In the genomic region with DNA sequence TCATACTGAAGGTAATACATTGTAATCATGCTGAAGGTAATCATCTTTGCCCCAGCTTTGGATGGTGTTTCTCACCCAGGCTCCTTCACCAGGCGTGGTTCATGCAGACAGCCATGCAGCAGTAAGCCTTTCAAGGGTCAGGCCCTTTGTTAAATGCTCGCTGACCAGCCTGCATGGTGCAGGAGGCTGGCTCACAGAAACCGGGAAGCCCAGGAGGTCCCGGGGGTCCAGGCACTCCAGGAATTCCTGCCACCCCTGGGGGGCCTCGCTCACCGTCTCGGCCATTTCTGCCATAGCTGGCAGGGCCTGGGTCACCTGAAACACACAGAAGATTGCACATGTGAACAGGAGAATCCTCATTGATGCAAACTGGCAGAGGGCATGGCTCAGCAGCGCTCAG, we compare ENCODE assay signal across 26 cellular contexts.
"Had no signal": no experiment of that assay in that cellular context is flagged by ENCODE, and none has a peak within 500 bp of the region (broad histone marks: within the 10 kb centered on the region; RNA-seq: fewer than 3 reads in every experiment).

No MANE protein-coding gene starts in this region.

- H3K27ac ChIP-seq: body of pancreas, epithelial cell of prostate, esophagus squamous epithelium, gastroesophageal sphincter had no signal

- H3K27me3 ChIP-seq: body of pancreas, gastroesophageal sphincter had no signal

- H3K27ac Mint-ChIP-seq: activated CD4-positive, alpha-beta memory T cell treated with anti-CD3 and anti-CD28 coated beads for 36 hours; activated CD8-positive, alpha-beta memory T cell treated with anti-CD3 and anti-CD28 coated beads, Interleukin-2, amount 10 ng/mL, durations not matched to agents 7 days and 5 days; activated CD8-positive, alpha-beta T cell treated with anti-CD3 and anti-CD28 coated beads, Interleukin-2, amount 10 ng/mL, durations not matched to agents 7 days and 5 days; activated naive CD8-positive, alpha-beta T cell; activated T-helper 17 cell treated with anti-CD3 and anti-CD28 coated beads, Interleukin-2, amount 50 U/mL, for 72 hours had no signal

- ATAC-seq: activated CD8-positive, alpha-beta memory T cell treated with anti-CD3 and anti-CD28 coated beads, Interleukin-2, amount 10 ng/mL, durations not matched to agents 7 days and 5 days; activated CD8-positive, alpha-beta T cell treated with anti-CD3 and anti-CD28 coated beads, Interleukin-2, amount 10 ng/mL, durations not matched to agents 7 days and 5 days; activated T-cell treated with anti-CD3 and anti-CD28 coated beads, Interleukin-2, amount 50 U/mL, for 4 hours; activated T-helper 17 cell treated with anti-CD3 and anti-CD28 coated beads, Interleukin-2, amount 50 U/mL, for 72 hours; body of pancreas; gastroesophageal sphincter had no signal

- H3K9me3 ChIP-seq: body of pancreas, esophagus squamous epithelium, gastroesophageal sphincter had no signal

- H3K4me3 ChIP-seq: body of pancreas, esophagus squamous epithelium, gastroesophageal sphincter had no signal

- H3K4me3 Mint-ChIP-seq: activated CD4-positive, alpha-beta memory T cell treated with anti-CD3 and anti-CD28 coated beads for 36 hours; activated CD8-positive, alpha-beta memory T cell treated with anti-CD3 and anti-CD28 coated beads, Interleukin-2, amount 10 ng/mL, durations not matched to agents 7 days and 5 days; activated CD8-positive, alpha-beta T cell treated with anti-CD3 and anti-CD28 coated beads, Interleukin-2, amount 10 ng/mL, durations not matched to agents 7 days and 5 days; activated naive CD8-positive, alpha-beta T cell; activated T-cell treated with anti-CD3 and anti-CD28 coated beads, Interleukin-2, amount 50 U/mL, for 4 hours; activated T-helper 17 cell treated with anti-CD3 and anti-CD28 coated beads, Interleukin-2, amount 50 U/mL, for 72 hours had no signal

- DNase-seq: activated CD4-positive, alpha-beta memory T cell treated with anti-CD3 and anti-CD28 coated beads for 36 hours; activated CD4-positive, alpha-beta T cell treated with anti-CD3 and anti-CD28 coated beads for 1 hour; activated CD4-positive, alpha-beta T cell treated with anti-CD3 and anti-CD28 coated beads for 4 hours; activated CD4-positive, alpha-beta T cell treated with anti-CD3 and anti-CD28 coated beads, Interleukin-2, amount 50 U/mL, for 1 hour; activated CD8-positive, alpha-beta memory T cell treated with anti-CD3 and anti-CD28 coated beads, Interleukin-2, amount 10 ng/mL, durations not matched to agents 7 days and 5 days; activated CD8-positive, alpha-beta memory T cell treated with anti-CD3 and anti-CD28 coated beads, Interleukin-2, amount 50 U/mL, for 48 hours; activated CD8-positive, alpha-beta T cell treated with anti-CD3 and anti-CD28 coated beads, Interleukin-2, amount 10 ng/mL, durations not matched to agents 7 days and 5 days; activated effector memory CD4-positive, alpha-beta T cell treated with Interleukin-2 at 50 U/mL for 16 hours; activated gamma-delta T cell treated with Interleukin-2 at 50 U/mL for 16 hours; activated naive CD4-positive, alpha-beta T cell treated with anti-CD3 and anti-CD28 coated beads, Interleukin-2, amount 50 U/mL, for 16 hours; activated naive CD4-positive, alpha-beta T cell treated with Interleukin-2 at 50 U/mL for 16 hours; activated T-cell treated with anti-CD3 and anti-CD28 coated beads for 4 hours; activated T-cell treated with anti-CD3 and anti-CD28 coated beads, Interleukin-2, amount 50 U/mL, for 4 hours; amniotic stem cell; aorta; body of pancreas; caudate nucleus; cortex of kidney; effector CD8-positive, alpha-beta T cell; esophagus squamous epithelium; foreskin melanocyte; T-helper 2 cell had no signal

- H3K36me3 Mint-ChIP-seq: activated CD4-positive, alpha-beta memory T cell treated with anti-CD3 and anti-CD28 coated beads for 36 hours; activated CD8-positive, alpha-beta memory T cell treated with anti-CD3 and anti-CD28 coated beads, Interleukin-2, amount 10 ng/mL, durations not matched to agents 7 days and 5 days; activated naive CD8-positive, alpha-beta T cell had no signal

- H3K4me1 Mint-ChIP-seq: activated CD8-positive, alpha-beta memory T cell treated with anti-CD3 and anti-CD28 coated beads, Interleukin-2, amount 10 ng/mL, durations not matched to agents 7 days and 5 days; activated T-helper 17 cell treated with anti-CD3 and anti-CD28 coated beads, Interleukin-2, amount 50 U/mL, for 72 hours had no signal

- H3K9me3 Mint-ChIP-seq: activated CD4-positive, alpha-beta memory T cell treated with anti-CD3 and anti-CD28 coated beads for 36 hours; activated T-cell treated with anti-CD3 and anti-CD28 coated beads, Interleukin-2, amount 50 U/mL, for 4 hours; activated T-helper 17 cell treated with anti-CD3 and anti-CD28 coated beads, Interleukin-2, amount 50 U/mL, for 72 hours had no signal

- H3K36me3 ChIP-seq: esophagus squamous epithelium, gastroesophageal sphincter had no signal
